In the genomic region with DNA sequence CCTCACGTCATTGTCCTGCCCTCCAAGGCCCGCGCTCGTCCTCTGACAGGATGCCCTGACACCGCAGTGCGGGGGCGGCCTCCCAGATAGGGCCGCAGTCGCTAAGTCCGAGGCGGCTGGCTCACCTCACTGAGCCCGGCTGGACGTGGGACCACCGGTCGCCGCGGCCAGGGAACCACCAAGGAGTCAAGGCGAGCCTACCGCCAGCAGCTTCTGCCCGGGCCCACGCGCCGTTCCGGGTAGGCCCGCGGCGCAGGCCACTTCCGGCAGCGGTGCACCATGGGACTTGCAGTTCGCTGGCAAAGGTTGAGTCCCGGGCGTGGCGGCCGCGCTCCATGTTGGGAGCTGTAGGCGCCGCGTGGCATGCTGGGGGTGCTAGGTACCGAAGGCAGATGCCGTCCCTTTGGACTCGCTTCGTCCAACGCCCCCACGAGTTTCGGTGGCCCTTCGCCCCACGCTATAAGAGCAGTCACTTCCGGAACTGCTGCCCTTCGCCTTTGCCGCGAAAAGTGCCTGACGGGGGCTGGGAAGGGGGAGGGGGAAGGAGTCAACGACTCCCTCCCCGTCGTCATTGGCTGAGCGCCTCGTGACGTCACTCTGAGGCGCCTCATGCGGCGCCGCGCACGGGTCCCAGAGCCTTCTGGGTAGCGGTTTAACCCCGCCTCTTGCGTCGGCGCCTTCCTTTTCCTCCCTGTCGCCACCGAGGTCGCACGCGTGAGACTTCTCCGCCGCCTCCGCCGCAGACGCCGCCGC, we compare ENCODE assay signal across 1 cellular context.
TF ChIP-seq lines count a peak whose summit lies in the region.

Gene RPLP2, plus strand, starts transcription at position 681 of the 753 bp plus-strand sequence. CDS start 268 bp downstream, outside the sequence.

TF ChIP-seq in HepG2, 621 proteins besides CTCF, POLR2A, EP300 and RAD21 (continued from another document and continues in another):
- peak; percentile 95; the same call in 1 of the 2 replicates for TF ChIP-seq ZNF737 (CRISPR knock-in tag; IDR thresholded peaks at IDR 0.05; ENCODE audit: borderline replicate concordance)
- TF ChIP-seq ZNF24 (IDR thresholded peaks at IDR 0.05), result no peak
- TF ChIP-seq LCORL (IDR thresholded peaks at IDR 0.05), result no peak
- TF ChIP-seq LCORL (CRISPR knock-in tag; IDR thresholded peaks at IDR 0.05), result no peak; the same call in 1 of the 2 replicates
- no peak; the same call in 1 of the 2 replicates for TF ChIP-seq ZNF142 (CRISPR knock-in tag; IDR thresholded peaks at IDR 0.05)
- TF ChIP-seq, protein P1, sequence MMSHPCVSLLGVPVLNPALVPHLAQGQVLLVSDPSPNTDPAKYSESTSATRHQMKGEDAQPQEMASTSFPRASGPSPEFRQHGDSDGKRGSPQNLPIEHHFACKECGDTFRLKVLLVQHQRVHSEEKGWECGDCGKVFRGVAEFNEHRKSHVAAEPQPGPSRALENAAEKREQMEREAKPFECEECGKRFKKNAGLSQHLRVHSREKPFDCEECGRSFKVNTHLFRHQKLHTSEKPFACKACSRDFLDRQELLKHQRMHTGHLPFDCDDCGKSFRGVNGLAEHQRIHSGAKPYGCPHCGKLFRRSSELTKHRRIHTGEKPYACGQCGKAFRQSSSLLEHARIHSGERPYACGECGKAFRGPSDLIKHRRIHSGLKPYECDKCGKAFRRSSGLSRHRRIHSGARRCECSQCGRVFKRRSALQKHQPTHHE (CRISPR knock-in tag; IDR thresholded peaks at IDR 0.05; ENCODE audit: borderline replicate concordance), result no peak
- TF ChIP-seq ZNF329 (CRISPR knock-in tag; IDR thresholded peaks at IDR 0.05; ENCODE audit: low read depth), result peak; percentile 75; the same call in 1 of the 2 replicates
- peak; percentile 22; the same call in 1 of the 2 replicates for TF ChIP-seq ZNF691 (CRISPR knock-in tag; IDR thresholded peaks at IDR 0.05; ENCODE audit: borderline replicate concordance, low read depth)
- TF ChIP-seq, protein P2, sequence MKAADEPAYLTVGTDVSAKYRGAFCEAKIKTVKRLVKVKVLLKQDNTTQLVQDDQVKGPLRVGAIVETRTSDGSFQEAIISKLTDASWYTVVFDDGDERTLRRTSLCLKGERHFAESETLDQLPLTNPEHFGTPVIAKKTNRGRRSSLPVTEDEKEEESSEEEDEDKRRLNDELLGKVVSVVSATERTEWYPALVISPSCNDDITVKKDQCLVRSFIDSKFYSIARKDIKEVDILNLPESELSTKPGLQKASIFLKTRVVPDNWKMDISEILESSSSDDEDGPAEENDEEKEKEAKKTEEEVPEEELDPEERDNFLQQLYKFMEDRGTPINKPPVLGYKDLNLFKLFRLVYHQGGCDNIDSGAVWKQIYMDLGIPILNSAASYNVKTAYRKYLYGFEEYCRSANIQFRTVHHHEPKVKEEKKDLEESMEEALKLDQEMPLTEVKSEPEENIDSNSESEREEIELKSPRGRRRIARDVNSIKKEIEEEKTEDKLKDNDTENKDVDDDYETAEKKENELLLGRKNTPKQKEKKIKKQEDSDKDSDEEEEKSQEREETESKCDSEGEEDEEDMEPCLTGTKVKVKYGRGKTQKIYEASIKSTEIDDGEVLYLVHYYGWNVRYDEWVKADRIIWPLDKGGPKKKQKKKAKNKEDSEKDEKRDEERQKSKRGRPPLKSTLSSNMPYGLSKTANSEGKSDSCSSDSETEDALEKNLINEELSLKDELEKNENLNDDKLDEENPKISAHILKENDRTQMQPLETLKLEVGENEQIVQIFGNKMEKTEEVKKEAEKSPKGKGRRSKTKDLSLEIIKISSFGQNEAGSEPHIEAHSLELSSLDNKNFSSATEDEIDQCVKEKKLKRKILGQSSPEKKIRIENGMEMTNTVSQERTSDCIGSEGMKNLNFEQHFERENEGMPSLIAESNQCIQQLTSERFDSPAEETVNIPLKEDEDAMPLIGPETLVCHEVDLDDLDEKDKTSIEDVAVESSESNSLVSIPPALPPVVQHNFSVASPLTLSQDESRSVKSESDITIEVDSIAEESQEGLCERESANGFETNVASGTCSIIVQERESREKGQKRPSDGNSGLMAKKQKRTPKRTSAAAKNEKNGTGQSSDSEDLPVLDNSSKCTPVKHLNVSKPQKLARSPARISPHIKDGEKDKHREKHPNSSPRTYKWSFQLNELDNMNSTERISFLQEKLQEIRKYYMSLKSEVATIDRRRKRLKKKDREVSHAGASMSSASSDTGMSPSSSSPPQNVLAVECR (CRISPR knock-in tag; IDR thresholded peaks at IDR 0.05; ENCODE audit: borderline replicate concordance), result peak; percentile 97
- TF ChIP-seq SKI (IDR thresholded peaks at IDR 0.05; ENCODE audit: partially characterized antibody), result peak; percentile 34
- TF ChIP-seq ZNF609 (CRISPR knock-in tag; IDR thresholded peaks at IDR 0.05; ENCODE audit: borderline replicate concordance), result no peak; the same call in 1 of the 2 replicates
- TF ChIP-seq ZNF3 (CRISPR knock-in tag; IDR thresholded peaks at IDR 0.05), result no peak
- peak; percentile 36 for TF ChIP-seq RBM39 (IDR thresholded peaks at IDR 0.05; ENCODE audit: low read depth, low read length, poor library complexity, severe bottlenecking)
- peak; percentile 83 for TF ChIP-seq ZNF605 (CRISPR knock-in tag; IDR thresholded peaks at IDR 0.05)
- peak; percentile 94 for TF ChIP-seq PHF20 (CRISPR knock-in tag; IDR thresholded peaks at IDR 0.05)
- TF ChIP-seq ZNF83 (CRISPR knock-in tag; IDR thresholded peaks at IDR 0.05; ENCODE audit: borderline replicate concordance), result no peak
- peak; percentile 24; the same call in 1 of the 2 replicates for TF ChIP-seq SMAD3 (CRISPR knock-in tag; IDR thresholded peaks at IDR 0.05)
- no peak for TF ChIP-seq ZNF562 (CRISPR knock-in tag; IDR thresholded peaks at IDR 0.05; ENCODE audit: borderline replicate concordance)
- TF ChIP-seq, protein P3, sequence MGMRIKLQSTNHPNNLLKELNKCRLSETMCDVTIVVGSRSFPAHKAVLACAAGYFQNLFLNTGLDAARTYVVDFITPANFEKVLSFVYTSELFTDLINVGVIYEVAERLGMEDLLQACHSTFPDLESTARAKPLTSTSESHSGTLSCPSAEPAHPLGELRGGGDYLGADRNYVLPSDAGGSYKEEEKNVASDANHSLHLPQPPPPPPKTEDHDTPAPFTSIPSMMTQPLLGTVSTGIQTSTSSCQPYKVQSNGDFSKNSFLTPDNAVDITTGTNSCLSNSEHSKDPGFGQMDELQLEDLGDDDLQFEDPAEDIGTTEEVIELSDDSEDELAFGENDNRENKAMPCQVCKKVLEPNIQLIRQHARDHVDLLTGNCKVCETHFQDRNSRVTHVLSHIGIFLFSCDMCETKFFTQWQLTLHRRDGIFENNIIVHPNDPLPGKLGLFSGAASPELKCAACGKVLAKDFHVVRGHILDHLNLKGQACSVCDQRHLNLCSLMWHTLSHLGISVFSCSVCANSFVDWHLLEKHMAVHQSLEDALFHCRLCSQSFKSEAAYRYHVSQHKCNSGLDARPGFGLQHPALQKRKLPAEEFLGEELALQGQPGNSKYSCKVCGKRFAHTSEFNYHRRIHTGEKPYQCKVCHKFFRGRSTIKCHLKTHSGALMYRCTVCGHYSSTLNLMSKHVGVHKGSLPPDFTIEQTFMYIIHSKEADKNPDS (CRISPR knock-in tag; IDR thresholded peaks at IDR 0.05), result no peak
- TF ChIP-seq ZNF10 (CRISPR knock-in tag; IDR thresholded peaks at IDR 0.05; ENCODE audit: borderline replicate concordance, low read depth), result no peak
- peak; percentile 96 for TF ChIP-seq NFYB (CRISPR knock-in tag; IDR thresholded peaks at IDR 0.05)
- peak; percentile 20; the same call in 1 of the 2 replicates for TF ChIP-seq STAT6 (CRISPR knock-in tag; IDR thresholded peaks at IDR 0.05; ENCODE audit: borderline replicate concordance)
- no peak; the same call in none of the 2 replicates for TF ChIP-seq ATF7-NPFF (CRISPR knock-in tag; IDR thresholded peaks at IDR 0.05; ENCODE audit: low read depth)
- no peak for TF ChIP-seq GPN1 (CRISPR knock-in tag; IDR thresholded peaks at IDR 0.05; ENCODE audit: borderline replicate concordance)
- peak; percentile 78; the same call in 1 of the 2 replicates for TF ChIP-seq TGIF2 (CRISPR knock-in tag; IDR thresholded peaks at IDR 0.05)
